In genomic region chr17:2181206-2181983, GRCh38 we compare ENCODE assay signal across 9 cellular contexts.
A peak's percentile ranks its signal among the peaks of the same experiment; 100 is the strongest.
DNase-seq lines count a peak whose midpoint lies in the region; ATAC-seq, FAIRE-seq and TF ChIP-seq lines count a peak whose summit lies in the region.
"Had no signal": no experiment of that assay in that cellular context is flagged by ENCODE, and none has a peak within 500 bp of the region (broad histone marks: within the 10 kb centered on the region; RNA-seq: fewer than 3 reads in every experiment).

No MANE protein-coding gene starts in this region.

- H4K5ac ChIP-seq in H1 (ENCODE audit: insufficient read length, low read depth, low read length) (no peak overlapping the region), mesendoderm (ENCODE audit: low read length) (no peak overlapping the region)

- POLR2A ChIA-PET in H1 (lab: Charles Lee; ENCODE audit: partially characterized antibody) = no interaction called here
- POLR2A ChIA-PET in naive thymus-derived CD8-positive, alpha-beta T cell (lab: Charles Lee) = interaction anchor here (0.5 kb wide), 1 partner anchor 26 kb away, joined by 3 read pairs; no protein-coding TSS in a partner anchor

- H2BK5ac ChIP-seq in H1 (ENCODE audit: low read depth, low read length) (no peak overlapping the region), mesendoderm (ENCODE audit: low read length) (no peak overlapping the region)

- H2BK20ac ChIP-seq in H1 (ENCODE audit: low read length) = no peak overlapping the region

- no peak for ATAC-seq in stimulated activated naive CD8-positive, alpha-beta T cell treated with anti-CD3 and anti-CD28 coated beads, Interleukin-15, amount 100 ng/mL, for 72 hours
- ATAC-seq in HG02798 (IDR thresholded peaks at IDR 0.05; ENCODE audit: poor library complexity, unreplicated experiment) = no peak
- ATAC-seq in naive thymus-derived CD8-positive, alpha-beta T cell = no peak

- peaks cover 14% of the 10 kb centered on the region for H3K4me1 Mint-ChIP-seq in stimulated activated naive CD8-positive, alpha-beta T cell treated with anti-CD3 and anti-CD28 coated beads, Interleukin-15, amount 100 ng/mL, for 72 hours
- peaks cover 16 to 32% (median 21%) of the 10 kb centered on the region in 4 donors for H3K4me1 Mint-ChIP-seq in naive thymus-derived CD8-positive, alpha-beta T cell

- no peak overlapping the region for H3K9ac ChIP-seq in H1 (replicated peaks in 1 of 4; ENCODE audit: extremely low read depth in 1 of 4, low read depth in 3 of 4, low read length in 3 of 4)
- H3K9ac ChIP-seq in mesendoderm (ENCODE audit: low read length) = no peak overlapping the region
- H3K9ac ChIP-seq: KMS-11 had no signal

- H3K4me3 ChIP-seq in H1 (ENCODE audit: extremely low read depth in 1 of 4, insufficient read depth in 2 of 4, low read depth in 3 of 4, low read length in 4 of 4) (no peak overlapping the region), mesendoderm (ENCODE audit: low read length) (no peak overlapping the region), testis (no peak overlapping the region)

- H3K36me3 Mint-ChIP-seq in naive thymus-derived CD8-positive, alpha-beta T cell = peaks cover 5 to 80% (median 20%) of the 10 kb centered on the region in 3 donors

- intact Hi-C loops in testis (cut with DNase I; ENCODE audit: low total_unique reads) = no loop called here

- no peak overlapping the region for H3K27ac ChIP-seq in H1 (ENCODE audit: low read depth, low read length)
- no peak overlapping the region for H3K27ac ChIP-seq in mesendoderm (ENCODE audit: low read depth, low read length)
- peak overlapping the region; percentile 44 to 62 for H3K27ac ChIP-seq in testis
- H3K27ac ChIP-seq: KMS-11 had no signal

- H3K4me2 ChIP-seq in H1 (ENCODE audit: insufficient read depth in 1 of 2, low read depth in 2 of 2, low read length in 2 of 2) (no peak overlapping the region), mesendoderm (ENCODE audit: low read length) (no peak overlapping the region)
- H3K4me2 ChIP-seq: KMS-11 had no signal

- CTCF ChIA-PET in H1 (lab: Charles Lee; ENCODE audit: partially characterized antibody) = interaction anchor here (0.6 to 2.5 kb wide), 7 partner anchors 10 to 1445 kb away, joined by 3 to 17 read pairs (median 4); no protein-coding TSS in a partner anchor

- no peaks in the 10 kb centered on the region; the same call in 1 of the 2 replicates for H3K23me2 ChIP-seq in H1 (ENCODE audit: low read depth, low read length)

- no peak overlapping the region for H4K91ac ChIP-seq in H1 (replicated peaks; ENCODE audit: insufficient read length, low read length)

- H3K9me3 ChIP-seq in H1 (ENCODE audit: insufficient read depth in 2 of 2, low read depth in 1 of 2, low read length in 1 of 2) (no peaks in the 10 kb centered on the region), testis (no peaks in the 10 kb centered on the region)

- peak overlapping the region; percentile 20; the same call in 1 of the 2 replicates for H4K8ac ChIP-seq in H1 (ENCODE audit: extremely low read depth, insufficient read depth, low read length)
- H4K8ac ChIP-seq in mesendoderm (ENCODE audit: low read depth, low read length) = no peak overlapping the region

- H3K4ac ChIP-seq in H1 (replicated peaks; ENCODE audit: insufficient read length, low read depth, low read length) (no peak overlapping the region), mesendoderm (ENCODE audit: low read depth, low read length) (no peak overlapping the region)

- no peak for TF ChIP-seq EP300 in H1 (IDR thresholded peaks at IDR 0.05; ENCODE audit: borderline replicate concordance in 1 of 2, low read depth in 2 of 2, low read length in 2 of 2)

- H2BK15ac ChIP-seq in H1 (ENCODE audit: low read length) (no peak overlapping the region), mesendoderm (replicated peaks; ENCODE audit: low read depth) (no peak overlapping the region)

- no peak overlapping the region for H2BK120ac ChIP-seq in H1 (replicated peaks; ENCODE audit: low read depth, low read length)
- no peak overlapping the region for H2BK120ac ChIP-seq in mesendoderm (ENCODE audit: low read depth, low read length)

- TF ChIP-seq RAD21 in H1 (IDR thresholded peaks at IDR 0.05 in 1 of 2, conservative IDR thresholded peaks at IDR 0.05 in 1 of 2; ENCODE audit: low read depth in 2 of 2, low read length in 2 of 2) = no peak

- peaks cover 0 to 3% (median 1%) of the 10 kb centered on the region in 4 experiments; a peak in 3 of 7 replicates for H3K4me1 ChIP-seq in H1 (replicated peaks in 1 of 4; ENCODE audit: control insufficient read depth in 3 of 4, insufficient read depth in 4 of 4, low read length in 3 of 4)
- peaks cover 3% of the 10 kb centered on the region for H3K4me1 ChIP-seq in mesendoderm (ENCODE audit: control insufficient read depth, low read depth, low read length)
- peaks cover 69% of the 10 kb centered on the region for H3K4me1 ChIP-seq in testis

- H3K56ac ChIP-seq in H1 (replicated peaks; ENCODE audit: insufficient read length, low read depth, low read length) = no peak overlapping the region
- H3K56ac ChIP-seq in mesendoderm (ENCODE audit: low read length) = no peak overlapping the region

- no peak overlapping the region for H2BK12ac ChIP-seq in H1 (ENCODE audit: low read depth, low read length)

- no peak for FAIRE-seq in H1 (lab: Jason Lieb, UNC)

- peak; percentile 64 for DNase-seq in NCI-H1092 treated with DMSO at 0.1 percent for 48 hours (lab: John Stamatoyannopoulos, UW)
- DNase-seq in H1 (ENCODE audit: low read depth in 1 of 2, low spot score in 2 of 2) = no peak
- DNase-seq in mesendoderm = peak; percentile 75
- DNase-seq in testis = peak; percentile 65
- DNase-seq in COLO668 (lab: John Stamatoyannopoulos, UW; ENCODE audit: unreplicated experiment) = no peak
- no peak for DNase-seq in stimulated activated naive CD8-positive, alpha-beta T cell treated with anti-CD3 and anti-CD28 coated beads, Interleukin-15, amount 100 ng/mL, for 72 hours
- no peak for DNase-seq in naive thymus-derived CD8-positive, alpha-beta T cell

- H2AFZ ChIP-seq in H1 (ENCODE audit: low read length) = no peak overlapping the region

- TF ChIP-seq CTCF in H1 (IDR thresholded peaks at IDR 0.05; ENCODE audit: control extremely low read depth in 1 of 3, insufficient read depth in 1 of 3, low read depth in 1 of 3, low read length in 3 of 3) (no peak), testis (IDR thresholded peaks at IDR 0.05) (no peak)

- no peaks in the 10 kb centered on the region for H3K27me3 ChIP-seq in H1 (replicated peaks in 1 of 4; ENCODE audit: control insufficient read depth in 3 of 4, extremely low read depth in 1 of 4, insufficient read depth in 3 of 4, low read length in 3 of 4)
- no peaks in the 10 kb centered on the region for H3K27me3 ChIP-seq in mesendoderm (ENCODE audit: insufficient read depth, low read length, poor library complexity)
- H3K27me3 ChIP-seq in testis = no peaks in the 10 kb centered on the region

- 82% methylated on average over 15 of the region's 15 CpGs; no CpG with 5 or more reads in 1 of the 2 experiments for WGBS in H1 (ENCODE audit: extremely low coverage in 1 of 2, insufficient coverage in 1 of 2, insufficient read length in 1 of 2, insufficient replicate concordance in 2 of 2, low coverage in 1 of 2, low lambda C conversion rate in 2 of 2, missing lambda C conversion rate in 1 of 2), 2 experiments
- WGBS in mesendoderm (ENCODE audit: extremely low coverage, insufficient coverage, low lambda C conversion rate) = no CpG with 5 or more reads among the region's 15 CpGs
- WGBS in testis, 2 donors = 30 to 40% methylated on average over 15 of the region's 15 CpGs

- H3K36me3 ChIP-seq in H1 (ENCODE audit: control insufficient read depth in 2 of 4, insufficient read depth in 4 of 4, low read length in 3 of 4) (peaks cover 0 to 5% (median 1%) of the 10 kb centered on the region in 4 experiments; a peak in 2 of 8 replicates), mesendoderm (ENCODE audit: control insufficient read depth, insufficient read depth, low read length) (no peaks in the 10 kb centered on the region), testis (ENCODE audit: low read depth, missing control alignments) (no peaks in the 10 kb centered on the region)

- H3K18ac ChIP-seq in H1 (ENCODE audit: extremely low read depth, low read length) (no peak overlapping the region), mesendoderm (ENCODE audit: low read length) (no peak overlapping the region)

- TF ChIP-seq POLR2A in H1 (IDR thresholded peaks at IDR 0.05; ENCODE audit: control extremely low read depth in 1 of 2, low read depth in 2 of 2, low read length in 2 of 2) = no peak
- TF ChIP-seq POLR2A in testis (IDR thresholded peaks at IDR 0.05) = no peak

- H3K9me3 Mint-ChIP-seq in stimulated activated naive CD8-positive, alpha-beta T cell treated with anti-CD3 and anti-CD28 coated beads, Interleukin-15, amount 100 ng/mL, for 72 hours = no peaks in the 10 kb centered on the region
- H3K9me3 Mint-ChIP-seq in naive thymus-derived CD8-positive, alpha-beta T cell = no peaks in the 10 kb centered on the region

- no peak overlapping the region for H3K14ac ChIP-seq in H1 (ENCODE audit: insufficient read length)

- H2AK5ac ChIP-seq in H1 (ENCODE audit: low read depth, low read length) (no peak overlapping the region), mesendoderm (ENCODE audit: low read length) (no peak overlapping the region)

- no peaks in the 10 kb centered on the region for H3K27me3 Mint-ChIP-seq in stimulated activated naive CD8-positive, alpha-beta T cell treated with anti-CD3 and anti-CD28 coated beads, Interleukin-15, amount 100 ng/mL, for 72 hours
- no peaks in the 10 kb centered on the region for H3K27me3 Mint-ChIP-seq in naive thymus-derived CD8-positive, alpha-beta T cell

- H3K23ac ChIP-seq in H1 (ENCODE audit: insufficient read length) (no peak overlapping the region), mesendoderm (ENCODE audit: low read length) (no peak overlapping the region)

- no peak overlapping the region for H3K4me3 Mint-ChIP-seq in stimulated activated naive CD8-positive, alpha-beta T cell treated with anti-CD3 and anti-CD28 coated beads, Interleukin-15, amount 100 ng/mL, for 72 hours
- no peak overlapping the region for H3K4me3 Mint-ChIP-seq in naive thymus-derived CD8-positive, alpha-beta T cell

- no peak overlapping the region for H3K27ac Mint-ChIP-seq in stimulated activated naive CD8-positive, alpha-beta T cell treated with anti-CD3 and anti-CD28 coated beads, Interleukin-15, amount 100 ng/mL, for 72 hours
- H3K27ac Mint-ChIP-seq in naive thymus-derived CD8-positive, alpha-beta T cell = peak overlapping the region in 1 of 10 donors; percentile 16

- H3K79me1 ChIP-seq in H1 (ENCODE audit: low read depth, low read length) (no peaks in the 10 kb centered on the region; the same call in 1 of the 2 replicates), mesendoderm (ENCODE audit: low read length) (no peaks in the 10 kb centered on the region)

- peaks cover 0 to 3% of the 10 kb centered on the region in 2 experiments for H4K20me1 ChIP-seq in H1 (replicated peaks in 1 of 2; ENCODE audit: control insufficient read depth in 1 of 2, insufficient read depth in 2 of 2, low read length in 2 of 2)

- no peaks in the 10 kb centered on the region for H3K79me2 ChIP-seq in H1 (ENCODE audit: control insufficient read depth in 1 of 2, insufficient read depth in 2 of 2, low read length in 2 of 2)
- no peaks in the 10 kb centered on the region for H3K79me2 ChIP-seq in mesendoderm (ENCODE audit: control insufficient read depth, insufficient read depth, low read length)

TF ChIP-seq in H1, 55 proteins besides CTCF, POLR2A, EP300 and RAD21:
- TF ChIP-seq FOSL1 (IDR thresholded peaks at IDR 0.05; ENCODE audit: insufficient read depth, low read depth, low read length) (no peak), SRF (IDR thresholded peaks at IDR 0.05; ENCODE audit: low read depth, low read length) (peak; percentile 28; the same call in 1 of the 2 replicates)

Comparison
In these comparisons a context has a peak if more than half of its experiments do, and no peak if none do; other contexts are left out.
1. DNase-seq: peak in NCI-H1092 treated with DMSO at 0.1 percent for 48 hours (single experiment), mesendoderm (single experiment) and testis (single experiment); none in H1 (0 of 2), COLO668 (single experiment), stimulated activated naive CD8-positive, alpha-beta T cell treated with anti-CD3 and anti-CD28 coated beads, Interleukin-15, amount 100 ng/mL, for 72 hours (0 of 2) and naive thymus-derived CD8-positive, alpha-beta T cell (0 of 10).
2. H3K27ac ChIP-seq: peak in testis (2 of 2); none in H1 (single experiment) and mesendoderm (single experiment).